27 cellular contexts compared by ENCODE assay signal in genomic region chr3:173897631-173898030, GRCh38.
"Had no signal": no experiment of that assay in that cellular context is flagged by ENCODE, and none has a peak within 500 bp of the region (broad histone marks: within the 10 kb centered on the region; RNA-seq: fewer than 3 reads in every experiment).

No MANE protein-coding gene starts in this region.

- H3K9ac ChIP-seq: parathyroid adenoma had no signal

- H3K27ac ChIP-seq: neutrophil, ovary, parathyroid adenoma, psoas muscle, right lobe of liver, sigmoid colon, suprapubic skin, testis, tibial artery, transverse colon, upper lobe of right lung, uterus had no signal

- H3K79me2 ChIP-seq: parathyroid adenoma had no signal

- H3K36me3 ChIP-seq: neutrophil, ovary, right lobe of liver, sigmoid colon, suprapubic skin, tibial artery, transverse colon, upper lobe of right lung, uterus had no signal

- ATAC-seq: naive thymus-derived CD8-positive, alpha-beta T cell; natural killer cell treated with Interleukin-12 subunit alpha and Interleukin-12 subunit beta and Interleukin-15 and Interleukin-18, amount 100 ng/mL, for 72 hours; psoas muscle; right cardiac atrium; right lobe of liver; stimulated activated effector memory CD8-positive, alpha-beta T cell treated with anti-CD3 and anti-CD28 coated beads, Interleukin-12 subunit alpha, Interleukin-12 subunit beta, amount 100 ng/mL, for 72 hours; stimulated activated naive B cell treated with anti-CD40 and anti-IgM and Interleukin-4, amounts not matched to agents 10 μg/mL and 1 μg/mL and 100 μg/mL, for 72 hours; upper lobe of right lung had no signal

- H3K27me3 ChIP-seq: neutrophil, ovary, right lobe of liver, sigmoid colon, suprapubic skin, testis, tibial artery, transverse colon, upper lobe of right lung, uterus had no signal

- H2AFZ ChIP-seq: parathyroid adenoma had no signal

- H3K4me3 ChIP-seq: ovary, psoas muscle, right lobe of liver, sigmoid colon, suprapubic skin, testis, tibial artery, transverse colon, upper lobe of right lung, uterus had no signal

- H3K9me3 ChIP-seq: neutrophil, ovary, psoas muscle, right lobe of liver, sigmoid colon, suprapubic skin, testis, tibial artery, transverse colon, upper lobe of right lung, uterus had no signal

- H3K4me1 ChIP-seq: parathyroid adenoma, psoas muscle, right lobe of liver, suprapubic skin, testis, tibial artery, transverse colon, upper lobe of right lung, uterus had no signal

- DNase-seq: naive thymus-derived CD8-positive, alpha-beta T cell; nephron progenitor cell; occipital lobe; ovary; posterior cingulate gyrus; psoas muscle; right cardiac atrium; right lobe of liver; sigmoid colon; small intestine; stimulated activated CD4-positive, alpha-beta T cell treated with anti-CD3 and anti-CD28 coated beads, Interleukin-15, amount 100 ng/mL, for 24 hours; stimulated activated CD4-positive, alpha-beta T cell treated with anti-CD3 and anti-CD28 coated beads, Interleukin-2, amount 100 ng/mL, for 24 hours; stimulated activated CD4-positive, alpha-beta T cell treated with anti-CD3 and anti-CD28 coated beads, Interleukin-2, amount 100 ng/mL, for 48 hours; stimulated activated CD4-positive, alpha-beta T cell treated with anti-CD3 and anti-CD28 coated beads, Interleukin-4, amount 100 ng/mL, for 24 hours; stimulated activated naive B cell treated with anti-CD40 and anti-IgM and Interleukin-4, amounts not matched to agents 10 μg/mL and 1 μg/mL and 100 μg/mL, for 72 hours; stimulated activated naive CD4-positive, alpha-beta T cell treated with Interleukin-2 at 50 U/mL for 16 hours; substantia nigra; testis; tibial artery; transverse colon; upper lobe of right lung; uterus had no signal
